ENCODE assay signal across 8 cellular contexts in the genomic region with DNA sequence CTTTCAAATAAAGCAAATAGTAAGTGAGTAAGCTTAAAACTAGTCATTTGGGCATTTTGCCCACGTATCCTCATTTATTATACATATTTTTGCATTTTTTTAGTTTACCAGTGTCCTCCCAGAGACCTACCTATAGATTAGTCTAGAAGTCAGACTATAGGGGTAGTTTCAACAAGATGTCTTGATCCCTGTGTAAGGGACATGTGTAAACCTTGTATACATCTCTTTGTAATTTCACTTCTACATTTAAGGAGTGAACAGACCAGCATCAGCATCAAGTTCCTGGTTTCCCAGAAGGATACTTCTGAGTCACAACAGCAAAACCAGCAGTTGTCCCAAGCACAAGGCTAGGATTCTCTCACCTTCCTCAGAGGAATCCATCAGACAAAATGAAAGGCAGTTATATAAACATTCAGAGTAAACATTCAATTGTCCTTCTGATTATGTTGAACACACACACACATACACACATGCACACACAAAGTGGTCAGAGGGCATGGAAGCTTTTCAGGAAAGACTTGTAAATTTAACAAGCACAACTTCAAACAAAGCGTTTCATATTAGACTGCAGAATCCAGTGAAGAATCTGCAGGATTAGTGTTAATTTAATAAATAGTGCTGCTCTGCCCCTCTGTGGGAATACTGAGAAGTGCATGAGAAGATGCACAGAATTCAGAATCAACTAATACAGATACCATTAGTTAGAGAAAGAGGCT. TPM values are rescaled to one million over a fixed set of nuclear protein-coding genes. Genes with fewer than 3 reads are reported as not detected.
A peak's percentile ranks its signal among the peaks of the same experiment; 100 is the strongest.
DNase-seq lines count a peak whose midpoint lies in the region; ATAC-seq and TF ChIP-seq lines count a peak whose summit lies in the region.

No MANE protein-coding gene starts in this region.

- peak; percentile 60 to 80 for TF ChIP-seq CTCF in GM23338 (conservative IDR thresholded peaks at IDR 0.05; ENCODE audit: low read depth in 2 of 2)

- no peak overlapping the region for H3K4me3 ChIP-seq in GM23338

- no peak overlapping the region for H2AFZ ChIP-seq in GM23338

- no peaks in the 10 kb centered on the region for H3K9me2 ChIP-seq in GM23338 (ENCODE audit: insufficient read depth)

- H3K79me2 ChIP-seq in GM23338 (replicated peaks; ENCODE audit: insufficient read depth) = no peaks in the 10 kb centered on the region

- H3K9me3 Mint-ChIP-seq in GM23338 (no peaks in the 10 kb centered on the region), naive B cell (no peaks in the 10 kb centered on the region)
- H3K9me3 Mint-ChIP-seq in T-helper 2 cell treated with Interferon-gamma antibody and Interleukin-4, amounts not matched to agents 5 μg/mL and 100 μg/mL, for 36 hours = no peaks in the 10 kb centered on the region

- DNase-seq in A172 (ENCODE audit: low spot score) (peak; percentile 53), EH (ENCODE audit: low read depth) (peak; percentile 46), GM23338 (ENCODE audit: low spot score) (peak; percentile 56), KBM-7 (peak; percentile 72), SW480 (ENCODE audit: low spot score) (peak; percentile 64), epidermal melanocyte (ENCODE audit: insufficient read length, low spot score) (peak; percentile 55), naive B cell (peak; percentile 14)
- no peak for DNase-seq in T-helper 2 cell treated with Interferon-gamma antibody and Interleukin-4, amounts not matched to agents 5 μg/mL and 100 μg/mL, for 36 hours (ENCODE audit: low spot score)

- in situ Hi-C loops in KBM-7 (cut with MboI; ENCODE audit: low pct_unique_long_range_greater_than_20kb, low sequenced_read_pairs) = loop anchor here (25.0 kb wide), 1 partner anchor 222 kb away; no protein-coding TSS in a partner anchor

- no peak overlapping the region for H3K27ac ChIP-seq in GM23338 (ENCODE audit: low read depth)

- H4K20me1 ChIP-seq in GM23338 (replicated peaks; ENCODE audit: insufficient read depth) = no peaks in the 10 kb centered on the region

- H3K27me3 ChIP-seq in GM23338 (ENCODE audit: insufficient read depth) = no peaks in the 10 kb centered on the region

- no peak overlapping the region for H3K27ac Mint-ChIP-seq in GM23338
- H3K27ac Mint-ChIP-seq in naive B cell = no peak overlapping the region
- no peak overlapping the region for H3K27ac Mint-ChIP-seq in T-helper 2 cell treated with Interferon-gamma antibody and Interleukin-4, amounts not matched to agents 5 μg/mL and 100 μg/mL, for 36 hours

- no peaks in the 10 kb centered on the region for H3K36me3 ChIP-seq in GM23338 (ENCODE audit: insufficient read depth)

- ATAC-seq in GM23338 (peak; percentile 50), naive B cell (ENCODE audit: low read depth in 2 of 2) (peak; percentile 42 to 55)

- no peak overlapping the region for H3K4me3 Mint-ChIP-seq in GM23338
- no peak overlapping the region for H3K4me3 Mint-ChIP-seq in naive B cell
- no peak overlapping the region for H3K4me3 Mint-ChIP-seq in T-helper 2 cell treated with Interferon-gamma antibody and Interleukin-4, amounts not matched to agents 5 μg/mL and 100 μg/mL, for 36 hours

- H3K4me2 ChIP-seq in GM23338 = no peak overlapping the region

- no peaks in the 10 kb centered on the region for H3K4me1 Mint-ChIP-seq in GM23338
- H3K4me1 Mint-ChIP-seq in naive B cell = peaks cover 0 to 5% (median 0%) of the 10 kb centered on the region in 3 donors
- peaks cover 7% of the 10 kb centered on the region for H3K4me1 Mint-ChIP-seq in T-helper 2 cell treated with Interferon-gamma antibody and Interleukin-4, amounts not matched to agents 5 μg/mL and 100 μg/mL, for 36 hours (ENCODE audit: low read depth)

- H3K36me3 Mint-ChIP-seq in GM23338 (ENCODE audit: low read depth) = no peaks in the 10 kb centered on the region
- no peaks in the 10 kb centered on the region for H3K36me3 Mint-ChIP-seq in naive B cell
- no peaks in the 10 kb centered on the region for H3K36me3 Mint-ChIP-seq in T-helper 2 cell treated with Interferon-gamma antibody and Interleukin-4, amounts not matched to agents 5 μg/mL and 100 μg/mL, for 36 hours (ENCODE audit: low read depth)

- no peaks in the 10 kb centered on the region for H3F3A ChIP-seq in GM23338 (replicated peaks; ENCODE audit: low read depth)

- H3K27me3 Mint-ChIP-seq in GM23338 (ENCODE audit: insufficient read depth, low read depth, poor library complexity) (no peaks in the 10 kb centered on the region), naive B cell (no peaks in the 10 kb centered on the region)
- no peaks in the 10 kb centered on the region for H3K27me3 Mint-ChIP-seq in T-helper 2 cell treated with Interferon-gamma antibody and Interleukin-4, amounts not matched to agents 5 μg/mL and 100 μg/mL, for 36 hours (ENCODE audit: low read depth)

- no peaks in the 10 kb centered on the region for H3K4me1 ChIP-seq in GM23338 (ENCODE audit: insufficient read depth)

TF ChIP-seq in GM23338, 12 proteins besides CTCF, POLR2A, EP300 and RAD21:
- no peak for TF ChIP-seq CREB1 (CRISPR knock-in tag; IDR thresholded peaks at IDR 0.05; ENCODE audit: low read depth)
- no peak for TF ChIP-seq STAT1 (IDR thresholded peaks at IDR 0.05; ENCODE audit: unreplicated experiment)
- no peak for TF ChIP-seq POLR2AphosphoS5 (IDR thresholded peaks at IDR 0.05; ENCODE audit: low read depth)

RNA-seq across cellular contexts. Expression of gene HINT1, which starts 55.4 kb away (rescaled TPM):
- total RNA-seq in A172 (2014; rRNA removed; shearing (Covaris generic)) = 540 and 574 TPM in 2 replicates
- 165 and 171 TPM in 2 replicates for total RNA-seq in GM23338 (2014; rRNA removed; shearing (Covaris generic))
- polyA plus RNA-seq in GM23338 (2016; fragmentation: Nextera tagmentation; extraction: Ambion mirVana) (608 and 687 TPM in 2 replicates), naive B cell (ENCODE audit: low read depth in 6 of 6) (100 to 1,000 TPM; 346 to 502 (median 420) TPM)
